Comparison of ENCODE assay signal across 8 cellular contexts in the genomic region with DNA sequence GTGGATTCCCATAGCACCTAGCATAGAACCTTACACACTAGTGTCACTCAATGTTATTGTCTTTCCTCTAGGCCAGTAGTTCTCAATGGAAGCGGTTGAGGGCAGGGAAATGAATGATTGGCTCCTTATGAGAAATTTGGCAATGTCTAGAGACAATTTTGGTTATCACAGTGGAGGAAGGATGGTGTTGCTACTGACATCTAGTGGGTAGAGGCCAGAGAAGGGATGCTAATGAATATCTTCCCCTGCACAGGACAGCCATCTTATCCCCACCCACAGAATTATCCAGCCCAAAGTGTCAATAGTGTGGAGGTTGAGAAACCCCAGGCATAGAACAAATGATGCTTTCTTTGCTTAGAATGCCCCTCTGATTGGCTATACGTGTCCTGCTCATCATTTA. TPM values are rescaled to one million over a fixed set of nuclear protein-coding genes. Genes with fewer than 3 reads are reported as not detected.
A peak's percentile ranks its signal among the peaks of the same experiment; 100 is the strongest.
DNase-seq lines count a peak whose midpoint lies in the region; ATAC-seq and TF ChIP-seq lines count a peak whose summit lies in the region.

No MANE protein-coding gene starts in this region.

- H2AK5ac ChIP-seq in IMR-90 (ENCODE audit: low read depth, low read length), result no peak overlapping the region

- no peak overlapping the region for H3K56ac ChIP-seq in IMR-90 (ENCODE audit: extremely low read depth, insufficient read depth, low read length)

- H3K9me3 ChIP-seq in IMR-90 (ENCODE audit: control insufficient read depth, insufficient read depth, low read length) (no peaks in the 10 kb centered on the region), body of pancreas (no peaks in the 10 kb centered on the region)

- H3K79me1 ChIP-seq in IMR-90 (ENCODE audit: low read depth in 1 of 2, low read length in 2 of 2), result no peaks in the 10 kb centered on the region

- H3K9ac ChIP-seq in IMR-90 (ENCODE audit: low read depth, low read length), result no peak overlapping the region

- TF ChIP-seq POLR2A in IMR-90 (IDR thresholded peaks at IDR 0.05; ENCODE audit: low read depth, low read length) (no peak), body of pancreas (IDR thresholded peaks at IDR 0.05) (no peak)

- TF ChIP-seq CTCF in IMR-90 (conservative IDR thresholded peaks at IDR 0.05; ENCODE audit: low read depth, low read length) (peak; percentile 60), body of pancreas (IDR thresholded peaks at IDR 0.05) (peak in 4 of 7 experiments; percentile 27 to 36 (median 32))

- no peak overlapping the region for H4K8ac ChIP-seq in IMR-90 (ENCODE audit: low read depth in 2 of 2, low read length in 2 of 2)

- dilution Hi-C loops in IMR-90 (cut with HindIII; ENCODE audit: low sequenced_read_pairs, unreplicated experiment), result no loop called here

- H3K4me3 ChIP-seq in IMR-90 (ENCODE audit: insufficient read depth, low read depth, low read length) (no peak overlapping the region), body of pancreas (no peak overlapping the region)

- no peak overlapping the region for H2BK20ac ChIP-seq in IMR-90 (ENCODE audit: low read depth, low read length)

- no peaks in the 10 kb centered on the region for H3K9me1 ChIP-seq in IMR-90 (ENCODE audit: insufficient read depth, low read length)

- H2BK120ac ChIP-seq in IMR-90 (ENCODE audit: low read depth, low read length), result no peak overlapping the region

- H3K27me3 ChIP-seq in IMR-90 (ENCODE audit: control insufficient read depth, insufficient read depth, low read length) (no peaks in the 10 kb centered on the region; the same call in 1 of the 2 replicates), body of pancreas (no peaks in the 10 kb centered on the region)

- H4K5ac ChIP-seq in IMR-90 (ENCODE audit: low read depth, low read length), result no peak overlapping the region; the same call in 1 of the 2 replicates

- no peak overlapping the region for H3K23ac ChIP-seq in IMR-90 (ENCODE audit: low read depth, low read length)

- no peak overlapping the region for H3K14ac ChIP-seq in IMR-90 (replicated peaks; ENCODE audit: low read depth, low read length)

- TF ChIP-seq RAD21 in IMR-90 (IDR thresholded peaks at IDR 0.05; ENCODE audit: low read length), result peak; percentile 53

- no TSS peak for BruUV-seq in IMR-90 (replicated peaks; lab: Mats Ljungman, UMichigan)

- H2AFZ ChIP-seq in IMR-90 (replicated peaks; ENCODE audit: low read length, poor library complexity), result no peak overlapping the region

- no peak overlapping the region for H3K4ac ChIP-seq in IMR-90 (ENCODE audit: low read depth, low read length)

- no peak overlapping the region for H3K4me2 ChIP-seq in IMR-90 (ENCODE audit: low read depth, low read length)

- no peak overlapping the region for H3K18ac ChIP-seq in IMR-90 (ENCODE audit: low read depth, low read length)

- no peak overlapping the region for H2AK9ac ChIP-seq in IMR-90 (replicated peaks; ENCODE audit: low read depth, low read length, poor library complexity)

- CTCF ChIA-PET in IMR-90 (lab: Yijun Ruan, JAX), result interaction anchor here (0.8 kb wide), 1 partner anchor 11 kb away, joined by 3 read pairs; no protein-coding TSS in a partner anchor

- no peak overlapping the region for H2BK15ac ChIP-seq in IMR-90 (ENCODE audit: low read depth, low read length)

- in situ Hi-C loops in G401 (cut with HindIII; ENCODE audit: low sequenced_read_pairs), result no loop called here
- in situ Hi-C loops in IMR-90 (cut with MboI; ENCODE audit: low sequenced_read_pairs), result loop anchor here (5.0 kb wide), 1 partner anchor 134 kb away; no protein-coding TSS in a partner anchor

- H3K4me1 ChIP-seq in IMR-90 (ENCODE audit: control insufficient read depth, insufficient read depth, low read length), result peaks cover 1% of the 10 kb centered on the region; the same call in 1 of the 2 replicates
- H3K4me1 ChIP-seq in body of pancreas, result no peaks in the 10 kb centered on the region

- ATAC-seq in IMR-90 (ENCODE audit: low read depth), result peak; percentile 98
- no peak for ATAC-seq in body of pancreas
- no peak for ATAC-seq in HG03460 (IDR thresholded peaks at IDR 0.05; ENCODE audit: unreplicated experiment)
- no peak for ATAC-seq in GM19455 (IDR thresholded peaks at IDR 0.05; ENCODE audit: unreplicated experiment)

- peak; percentile 71 for DNase-seq in G401 (ENCODE audit: low spot score)
- peak; percentile 51 for DNase-seq in IMR-90
- no peak for DNase-seq in body of pancreas
- peak; percentile 23 for DNase-seq in midbrain (lab: John Stamatoyannopoulos, UW)
- no peak for DNase-seq in NK-92 treated with Interleukin-12 subunit alpha and Interleukin-12 subunit beta, amount 100 ng/mL, for 24 hours (lab: John Stamatoyannopoulos, UW)
- DNase-seq in HK-2 (ENCODE audit: unreplicated experiment), result no peak

- H4K91ac ChIP-seq in IMR-90 (ENCODE audit: insufficient read depth, low read depth, low read length), result no peak overlapping the region

- H3K27ac ChIP-seq in IMR-90 (ENCODE audit: insufficient read depth, low read length) (no peak overlapping the region), body of pancreas (no peak overlapping the region)

- no peaks in the 10 kb centered on the region for H4K20me1 ChIP-seq in IMR-90 (ENCODE audit: insufficient read depth, low read length)

- POLR2A ChIA-PET in IMR-90 (lab: Charles Lee; ENCODE audit: unreplicated experiment), result no interaction called here

- WGBS in IMR-90 (ENCODE audit: extremely low coverage in 2 of 2, insufficient read length in 1 of 2), 2 experiments, result no CpG with 5 or more reads among the region's 2 CpGs
- WGBS in body of pancreas, 2 donors, result 42 to 53% methylated on average over 2 of the region's 2 CpGs

- H3K36me3 ChIP-seq in IMR-90 (ENCODE audit: control insufficient read depth, insufficient read depth, low read length) (no peaks in the 10 kb centered on the region), body of pancreas (replicated peaks in 1 of 2; ENCODE audit: insufficient read depth in 1 of 2, low read depth in 2 of 2) (no peaks in the 10 kb centered on the region)

- no peak overlapping the region for H2BK5ac ChIP-seq in IMR-90 (ENCODE audit: low read depth, low read length, poor library complexity, severe bottlenecking)

- intact Hi-C loops in IMR-90 (cut with micrococcal nuclease), result loop anchor here (1.0 kb wide), 1 partner anchor 135 kb away; no protein-coding TSS in a partner anchor
- intact Hi-C loops in body of pancreas (cut with DNase I), result no loop called here

TF ChIP-seq in IMR-90, 13 proteins besides CTCF, POLR2A, EP300 and RAD21:
- TF ChIP-seq SMC3 (IDR thresholded peaks at IDR 0.05; ENCODE audit: low read depth, low read length), result peak; percentile 65
- TF ChIP-seq, protein P1, sequence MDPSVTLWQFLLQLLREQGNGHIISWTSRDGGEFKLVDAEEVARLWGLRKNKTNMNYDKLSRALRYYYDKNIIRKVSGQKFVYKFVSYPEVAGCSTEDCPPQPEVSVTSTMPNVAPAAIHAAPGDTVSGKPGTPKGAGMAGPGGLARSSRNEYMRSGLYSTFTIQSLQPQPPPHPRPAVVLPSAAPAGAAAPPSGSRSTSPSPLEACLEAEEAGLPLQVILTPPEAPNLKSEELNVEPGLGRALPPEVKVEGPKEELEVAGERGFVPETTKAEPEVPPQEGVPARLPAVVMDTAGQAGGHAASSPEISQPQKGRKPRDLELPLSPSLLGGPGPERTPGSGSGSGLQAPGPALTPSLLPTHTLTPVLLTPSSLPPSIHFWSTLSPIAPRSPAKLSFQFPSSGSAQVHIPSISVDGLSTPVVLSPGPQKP (IDR thresholded peaks at IDR 0.05; ENCODE audit: borderline replicate concordance, low read depth, low read length), result no peak
TF ChIP-seq in IMR-90: peak in this region for 1.

RNA-seq across cellular contexts. Expression of gene C18orf63, which starts 15.8 kb away (rescaled TPM):
- not detected in 2 replicates for total RNA-seq in G401 (2014; rRNA removed; shearing (Covaris generic))
- total RNA-seq in IMR-90 (2012; rRNA removed) (not detected in 2 replicates), body of pancreas (not detected)
- polyA plus RNA-seq in IMR-90 (2012; rRNA removed), result not detected in 2 replicates
- not detected in 2 replicates for polyA plus RNA-seq in IMR-90 (2012; cell fraction: cytosol; rRNA removed)
- not detected in 2 replicates for polyA plus RNA-seq in IMR-90 (2012; cell fraction: nucleus; rRNA removed; ENCODE audit: low replicate concordance)

RNA-seq across cellular contexts. Expression of gene CYB5A, which starts 39.6 kb away (rescaled TPM):
- total RNA-seq in G401 (2014; rRNA removed; shearing (Covaris generic)), result not detected in 2 replicates
- total RNA-seq in IMR-90 (2012; rRNA removed) (13.4 and 43.0 TPM in 2 replicates), body of pancreas (100 to 1,000 TPM; 209 to 264 TPM)
- 47.9 and 49.5 TPM in 2 replicates for polyA plus RNA-seq in IMR-90 (2012; rRNA removed)
- polyA plus RNA-seq in IMR-90 (2012; cell fraction: cytosol; rRNA removed), result 28.6 and 46.1 TPM in 2 replicates
- polyA plus RNA-seq in IMR-90 (2012; cell fraction: nucleus; rRNA removed; ENCODE audit: low replicate concordance), result 17.1 and 47.4 TPM in 2 replicates

Comparison
In these comparisons a context has a peak if more than half of its experiments do, and no peak if none do; other contexts are left out.
1. DNase-seq: peak in G401 (single experiment), IMR-90 (single experiment) and midbrain (single experiment); none in body of pancreas (0 of 4), NK-92 treated with Interleukin-12 subunit alpha and Interleukin-12 subunit beta, amount 100 ng/mL, for 24 hours (single experiment) and HK-2 (single experiment).